ENCODE assay signal across 10 cellular contexts in the genomic region with DNA sequence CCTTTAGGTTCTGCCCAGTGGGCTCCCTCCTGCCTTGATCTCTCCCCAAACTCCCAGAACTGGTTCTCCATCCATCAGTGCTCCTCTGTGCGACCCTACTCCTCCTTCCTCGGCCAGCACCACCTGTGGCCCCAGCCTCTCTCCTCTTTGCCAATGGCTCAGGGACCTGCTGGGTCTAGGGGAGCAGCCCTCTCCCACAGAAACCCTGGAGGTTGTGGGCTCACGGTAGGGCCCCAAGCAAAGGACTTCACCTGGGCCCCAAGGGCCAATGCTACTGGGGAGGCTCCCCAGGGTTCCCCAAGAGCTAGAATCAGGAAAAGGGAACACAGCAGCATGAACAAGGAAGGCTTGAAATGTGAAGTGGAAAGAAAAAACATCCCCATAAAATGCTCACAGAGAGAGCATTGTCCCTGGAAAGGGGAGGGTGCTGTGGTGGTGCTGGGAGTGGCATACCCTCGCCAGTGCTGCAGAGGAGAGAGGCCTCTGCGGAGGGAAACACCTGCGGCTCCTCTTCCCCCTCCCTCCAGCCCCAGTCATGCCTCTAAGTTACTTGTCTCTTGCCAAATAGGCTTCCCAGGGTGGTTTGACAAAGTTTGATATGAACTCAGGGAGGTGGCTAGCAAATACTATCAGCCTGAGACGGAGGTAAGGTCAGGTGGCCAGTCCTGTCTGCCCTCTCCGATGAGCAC. TPM values are rescaled to one million over a fixed set of nuclear protein-coding genes. Genes with fewer than 3 reads are reported as not detected.
DNase-seq lines count a peak whose midpoint lies in the region; ATAC-seq and FAIRE-seq lines count a peak whose summit lies in the region.
"Had no signal": no experiment of that assay in that cellular context is flagged by ENCODE, and none has a peak within 500 bp of the region (broad histone marks: within the 10 kb centered on the region; RNA-seq: fewer than 3 reads in every experiment).

No MANE protein-coding gene starts in this region.

- H3K27ac ChIP-seq in BLaER1 treated with 17β-estradiol and CSF1 and Interleukin-3, amounts not matched to agents 10 nM and 100 nM, result peak overlapping the region in 10 of 11 experiments; percentile 16 to 97 (median 84); a peak in 18 of 22 replicates
- peak overlapping the region; percentile 97 for H3K27ac ChIP-seq in angular gyrus (ENCODE audit: low read depth, low read length)

- peaks cover 7 to 23% (median 19%) of the 10 kb centered on the region in 11 experiments for H3K27me3 ChIP-seq in BLaER1 treated with 17β-estradiol and CSF1 and Interleukin-3, amounts not matched to agents 10 nM and 100 nM
- H3K27me3 ChIP-seq in mononuclear cell (ENCODE audit: insufficient read depth, low read length), result no peaks in the 10 kb centered on the region

- DNase-seq in NCI-H2029 (lab: John Stamatoyannopoulos, UW) (peak; percentile 33), frontal cortex (ENCODE audit: low spot score in 2 of 2) (no peak)
- DNase-seq: SW 1271 had no signal

- peak overlapping the region; percentile 47 to 96 (median 91); a peak in 20 of 22 replicates for H3K9ac ChIP-seq in BLaER1 treated with 17β-estradiol and CSF1 and Interleukin-3, amounts not matched to agents 10 nM and 100 nM

- H3K4me1 ChIP-seq in BLaER1 treated with 17β-estradiol and CSF1 and Interleukin-3, amounts not matched to agents 10 nM and 100 nM, result peaks cover 49 to 67% (median 58%) of the 10 kb centered on the region in 10 experiments
- H3K4me1 ChIP-seq in mononuclear cell (ENCODE audit: insufficient read depth, low read length), result peaks cover 76% of the 10 kb centered on the region

- peak overlapping the region; percentile 89 to 100 (median 98); a peak in 17 of 20 replicates for H3K4me3 ChIP-seq in BLaER1 treated with 17β-estradiol and CSF1 and Interleukin-3, amounts not matched to agents 10 nM and 100 nM
- H3K4me3 ChIP-seq in mononuclear cell (ENCODE audit: low read length), result peak overlapping the region; percentile 99

- peaks cover 9 to 33% (median 26%) of the 10 kb centered on the region in 11 experiments; a peak in 20 of 22 replicates for H3K36me3 ChIP-seq in BLaER1 treated with 17β-estradiol and CSF1 and Interleukin-3, amounts not matched to agents 10 nM and 100 nM

- peak overlapping the region; percentile 95 to 100 (median 99) for H3K4me2 ChIP-seq in BLaER1 treated with 17β-estradiol and CSF1 and Interleukin-3, amounts not matched to agents 10 nM and 100 nM

- no peaks in the 10 kb centered on the region for H3K9me3 ChIP-seq in BLaER1 treated with 17β-estradiol and CSF1 and Interleukin-3, amounts not matched to agents 10 nM and 100 nM (replicated peaks in 1 of 11)
- no peaks in the 10 kb centered on the region for H3K9me3 ChIP-seq in mononuclear cell (ENCODE audit: low read depth, low read length)

- no peak for ATAC-seq in HG02870 (IDR thresholded peaks at IDR 0.05; ENCODE audit: unreplicated experiment)
- no peak for ATAC-seq in GM18519 (IDR thresholded peaks at IDR 0.05; ENCODE audit: low FRiP score, unreplicated experiment)
- ATAC-seq in HG02623 (IDR thresholded peaks at IDR 0.05; ENCODE audit: unreplicated experiment), result no peak

- no peak for FAIRE-seq in frontal cortex (lab: Jason Lieb, UNC)

- peaks cover 0 to 66% (median 24%) of the 10 kb centered on the region in 11 experiments; a peak in 15 of 22 replicates for H4K20me1 ChIP-seq in BLaER1 treated with 17β-estradiol and CSF1 and Interleukin-3, amounts not matched to agents 10 nM and 100 nM

RNA-seq across cellular contexts. Expression of a gene that starts 2.5 kb away (rescaled TPM):
- total RNA-seq in mononuclear cell (56.0 TPM), frontal cortex (0.82 TPM)

RNA-seq across cellular contexts. Expression of a gene that starts 9.3 kb away (rescaled TPM):
- 0.84 TPM for total RNA-seq in mononuclear cell
- total RNA-seq in frontal cortex, result 0.41 TPM
- total RNA-seq: endothelial cell of umbilical vein had no signal

RNA-seq across cellular contexts. Expression of a gene that starts 44.4 kb away (rescaled TPM):
- total RNA-seq in mononuclear cell (15.1 TPM), frontal cortex (14.3 TPM)

Comparison
In these comparisons a context has a peak if more than half of its experiments do, and no peak if none do; other contexts are left out.
1. RNA of a gene that starts 2.5 kb away (total RNA-seq): 56.0 TPM in mononuclear cell (single experiment); 0.82 TPM in frontal cortex (single experiment); every median in the first group is over 10 times any median in the second.